In the genomic region with DNA sequence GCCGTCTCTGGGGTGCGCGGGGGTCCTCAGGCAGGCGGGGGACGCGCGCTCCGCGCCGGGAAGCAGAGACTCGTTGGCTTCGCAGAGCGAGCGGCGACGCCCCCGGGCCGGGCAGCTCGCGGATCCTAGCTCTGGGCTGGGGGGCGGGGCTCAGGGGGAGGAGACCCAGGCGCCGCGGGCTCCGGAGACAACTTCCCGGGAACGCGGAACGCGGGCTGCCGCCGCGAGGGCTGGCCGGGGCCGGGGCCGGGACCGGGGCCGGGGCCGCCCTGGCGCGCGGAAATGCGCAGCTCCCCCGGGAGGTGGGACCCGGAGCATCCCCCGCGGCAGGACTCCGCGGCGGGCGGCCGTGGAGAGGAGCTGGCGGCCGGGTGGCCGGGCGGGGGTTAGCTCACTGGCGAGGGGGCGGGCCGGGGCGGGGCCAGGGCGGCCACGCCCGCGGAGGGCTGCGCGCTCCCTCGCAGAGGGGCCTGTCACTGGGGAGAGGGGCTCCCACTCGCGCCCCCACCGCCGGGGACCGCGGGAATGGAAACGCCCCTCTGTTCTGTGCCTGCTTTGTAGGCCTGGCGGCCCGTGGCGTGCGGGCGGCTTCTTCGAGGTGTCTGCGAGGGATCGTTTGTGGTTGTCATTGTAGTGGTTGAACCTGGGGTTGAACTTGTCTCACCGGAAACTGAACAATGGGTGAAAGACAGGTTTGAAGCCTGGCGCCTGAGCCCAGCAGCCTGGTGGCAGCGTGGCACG, we compare ENCODE assay signal across 7 cellular contexts. TPM values are rescaled to one million over a fixed set of nuclear protein-coding genes. Genes with fewer than 3 reads are reported as not detected.
A peak's percentile ranks its signal among the peaks of the same experiment; 100 is the strongest.
DNase-seq lines count a peak whose midpoint lies in the region; ATAC-seq and TF ChIP-seq lines count a peak whose summit lies in the region.

A gene (minus strand): TSS at position 98 of the 741 bp plus-strand sequence.

- H3K27me3 Mint-ChIP-seq in IgD-negative memory B cell (peaks cover 25% of the 10 kb centered on the region), progenitor cell of endocrine pancreas (peaks cover 51% of the 10 kb centered on the region)
- peaks cover 29% of the 10 kb centered on the region for H3K27me3 Mint-ChIP-seq in activated naive CD4-positive, alpha-beta T cell treated with anti-CD3 and anti-CD28 coated beads for 36 hours (ENCODE audit: low read depth)

- H3K36me3 ChIP-seq in heart right ventricle: no peaks in the 10 kb centered on the region

- peak within 1 kb of the TSS; percentile 62 to 78 (median 72) for H3K4me3 ChIP-seq in heart right ventricle

- CTCF ChIA-PET in activated naive CD4-positive, alpha-beta T cell treated with anti-CD3 and anti-CD28 coated beads for 36 hours (lab: Charles Lee): no interaction called here

- H3K27me3 ChIP-seq in heart right ventricle: peaks cover 0 to 26% (median 12%) of the 10 kb centered on the region in 7 donors

- H3K36me3 Mint-ChIP-seq in IgD-negative memory B cell (no peaks in the 10 kb centered on the region), progenitor cell of endocrine pancreas (ENCODE audit: insufficient read depth) (no peaks in the 10 kb centered on the region)
- H3K36me3 Mint-ChIP-seq in activated naive CD4-positive, alpha-beta T cell treated with anti-CD3 and anti-CD28 coated beads for 36 hours (ENCODE audit: low read depth): peaks cover 1% of the 10 kb centered on the region

- intact Hi-C loops in activated naive CD4-positive, alpha-beta T cell treated with anti-CD3 and anti-CD28 coated beads for 36 hours (cut with micrococcal nuclease): no loop called here
- intact Hi-C loops in heart right ventricle (cut with DNase I): loop anchor here in 4 of 10 donors (5.0 to 10.0 kb wide), 3 partner anchors 74 to 84 kb away; no protein-coding TSS in a partner anchor

- H3K4me1 Mint-ChIP-seq in IgD-negative memory B cell: peaks cover 4 to 10% (median 5%) of the 10 kb centered on the region in 3 donors
- peaks cover 4% of the 10 kb centered on the region for H3K4me1 Mint-ChIP-seq in activated naive CD4-positive, alpha-beta T cell treated with anti-CD3 and anti-CD28 coated beads for 36 hours (ENCODE audit: low read depth)
- H3K4me1 Mint-ChIP-seq in progenitor cell of endocrine pancreas (ENCODE audit: low read depth): peaks cover 1% of the 10 kb centered on the region

- H3K27ac Mint-ChIP-seq in IgD-negative memory B cell: peak within 1 kb of the TSS in 1 of 3 donors; percentile 47
- H3K27ac Mint-ChIP-seq in activated naive CD4-positive, alpha-beta T cell treated with anti-CD3 and anti-CD28 coated beads for 36 hours: no peak within 1 kb of the TSS
- H3K27ac Mint-ChIP-seq in progenitor cell of endocrine pancreas: no peak within 1 kb of the TSS

- 1% methylated on average over 61 to 86 of the region's 86 CpGs for WGBS in heart right ventricle, 2 donors

- H3K27ac ChIP-seq in heart right ventricle: peak within 1 kb of the TSS in 8 of 10 donors; percentile 24 to 88 (median 80)

- ATAC-seq in GM18868 (IDR thresholded peaks at IDR 0.05; ENCODE audit: unreplicated experiment): peak; percentile 57
- peak in 7 of 8 donors; percentile 62 to 91 (median 71) for ATAC-seq in heart right ventricle

- H3K9me3 Mint-ChIP-seq in IgD-negative memory B cell (peaks cover 0 to 6% (median 6%) of the 10 kb centered on the region in 3 donors), progenitor cell of endocrine pancreas (ENCODE audit: low read depth) (peaks cover 11% of the 10 kb centered on the region)
- H3K9me3 Mint-ChIP-seq in activated naive CD4-positive, alpha-beta T cell treated with anti-CD3 and anti-CD28 coated beads for 36 hours: peaks cover 15% of the 10 kb centered on the region

- H3K4me1 ChIP-seq in heart right ventricle: peaks cover 0 to 29% (median 11%) of the 10 kb centered on the region in 9 donors

- H3K9me3 ChIP-seq in heart right ventricle: peaks cover 0 to 19% (median 7%) of the 10 kb centered on the region in 11 donors

- H3K4me3 Mint-ChIP-seq in IgD-negative memory B cell: peak within 1 kb of the TSS; percentile 61 to 87 (median 76)
- H3K4me3 Mint-ChIP-seq in activated naive CD4-positive, alpha-beta T cell treated with anti-CD3 and anti-CD28 coated beads for 36 hours: peak within 1 kb of the TSS; percentile 44
- H3K4me3 Mint-ChIP-seq in progenitor cell of endocrine pancreas (ENCODE audit: low read depth): peak within 1 kb of the TSS; percentile 66

- DNase-seq in activated naive CD4-positive, alpha-beta T cell treated with anti-CD3 and anti-CD28 coated beads for 36 hours: peak; percentile 16
- DNase-seq in heart right ventricle (peak; percentile 74), progenitor cell of endocrine pancreas (ENCODE audit: low spot score, unreplicated experiment) (peak; percentile 17), KG1 (lab: John Stamatoyannopoulos, UW) (no peak), OCI-M1 (lab: John Stamatoyannopoulos, UW) (no peak)

- no peak for TF ChIP-seq CTCF in heart right ventricle (IDR thresholded peaks at IDR 0.05)
- no peak for TF ChIP-seq CTCF in progenitor cell of endocrine pancreas (IDR thresholded peaks at IDR 0.05; ENCODE audit: unreplicated experiment)

RNA-seq across cellular contexts. Expression of the gene that starts here (rescaled TPM):
- polyA plus RNA-seq in IgD-negative memory B cell: 1.7 TPM
- under 1 TPM; 0.31 to 0.52 TPM for total RNA-seq in activated naive CD4-positive, alpha-beta T cell treated with anti-CD3 and anti-CD28 coated beads for 36 hours
- 100 to 1,000 TPM in 1 of 10 donors, 10 to 100 TPM in 9; 39.6 to 111 (median 67.7) TPM for total RNA-seq in heart right ventricle
- polyA plus RNA-seq in heart right ventricle: 10 to 100 TPM; 19.8 to 35.3 TPM
- 3.4 and 3.8 TPM in 2 replicates for total RNA-seq in progenitor cell of endocrine pancreas

Comparison
In these comparisons a context has a peak if more than half of its experiments do, and no peak if none do; other contexts are left out.
1. Peak in DNase-seq in activated naive CD4-positive, alpha-beta T cell treated with anti-CD3 and anti-CD28 coated beads for 36 hours; RNA of the gene not detected or under 1 TPM.
2. DNase-seq: peak in heart right ventricle (2 of 2) and progenitor cell of endocrine pancreas (single experiment); none in KG1 (single experiment) and OCI-M1 (single experiment).
3. Peak in every context shown above with its lines, with median percentiles within 50 percentile points of each other: H3K4me3 Mint-ChIP-seq.